Comparison of ENCODE assay signal across 1 cellular context in genomic region chr16:3282103-3282746, GRCh38.
TF ChIP-seq lines count a peak whose summit lies in the region.

No MANE protein-coding gene starts in this region.

TF ChIP-seq in endothelial cell of umbilical vein, 7 proteins besides CTCF, POLR2A, EP300 and RAD21:
- TF ChIP-seq, protein P1, sequence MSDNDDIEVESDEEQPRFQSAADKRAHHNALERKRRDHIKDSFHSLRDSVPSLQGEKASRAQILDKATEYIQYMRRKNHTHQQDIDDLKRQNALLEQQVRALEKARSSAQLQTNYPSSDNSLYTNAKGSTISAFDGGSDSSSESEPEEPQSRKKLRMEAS (IDR thresholded peaks at IDR 0.05; ENCODE audit: insufficient read depth, insufficient read length) = no peak
- TF ChIP-seq MYC (IDR thresholded peaks at IDR 0.05; ENCODE audit: low read depth, low read length) (no peak), GATA2 (IDR thresholded peaks at IDR 0.05; ENCODE audit: insufficient read depth, insufficient read length, low read depth, low read length) (no peak), JUN (IDR thresholded peaks at IDR 0.05; ENCODE audit: borderline replicate concordance, insufficient read depth, insufficient read length, low read depth) (no peak), EZH2 (IDR thresholded peaks at IDR 0.05; ENCODE audit: borderline replicate concordance, low read depth, low read length, severe bottlenecking) (no peak), POLR2AphosphoS5 (IDR thresholded peaks at IDR 0.05; ENCODE audit: insufficient read depth, low read depth, low read length) (no peak), FOS (IDR thresholded peaks at IDR 0.05; ENCODE audit: borderline replicate concordance, insufficient read depth, low read length) (no peak)
TF ChIP-seq in endothelial cell of umbilical vein: peak in this region for 0.
